In genomic region chr14:70808402-70809237, GRCh38 we compare ENCODE assay signal across 8 cellular contexts. TPM values are rescaled to one million over a fixed set of nuclear protein-coding genes. Genes with fewer than 3 reads are reported as not detected.
A peak's percentile ranks its signal among the peaks of the same experiment; 100 is the strongest.
DNase-seq lines count a peak whose midpoint lies in the region; ATAC-seq and TF ChIP-seq lines count a peak whose summit lies in the region.

No MANE protein-coding gene starts in this region.

- H3K4me1 ChIP-seq in mesenchymal stem cell (ENCODE audit: control insufficient read depth, insufficient read depth, low read depth, low read length), result peaks cover 9% of the 10 kb centered on the region

- peak overlapping the region in 1 of 7 donors; percentile 52 for H3K27ac Mint-ChIP-seq in CD14-positive monocyte
- H3K27ac Mint-ChIP-seq in chondrocyte (ENCODE audit: unreplicated experiment), result no peak overlapping the region
- H3K27ac Mint-ChIP-seq in stimulated activated naive CD8-positive, alpha-beta T cell treated with anti-CD3 and anti-CD28 coated beads, Interleukin-15, Interleukin-2, amounts not matched to agents 100 ng/mL and 50 ng/mL, for 24 hours, result no peak overlapping the region

- H3K27me3 ChIP-seq in HL-60 (ENCODE audit: insufficient read depth, poor library complexity, severe bottlenecking) (no peaks in the 10 kb centered on the region), WERI-Rb-1 (ENCODE audit: insufficient read depth, low read depth, severe bottlenecking) (no peaks in the 10 kb centered on the region), mesenchymal stem cell (ENCODE audit: control insufficient read depth in 1 of 2, insufficient read depth in 1 of 2, low read length in 2 of 2) (peaks cover 0 to 81% of the 10 kb centered on the region in 2 experiments)

- no peak overlapping the region for H2BK5ac ChIP-seq in mesenchymal stem cell (ENCODE audit: low read depth, low read length, poor library complexity, severe bottlenecking)

- peaks cover 26% of the 10 kb centered on the region for H3K79me1 ChIP-seq in mesenchymal stem cell (replicated peaks; ENCODE audit: low read length, poor library complexity, severe bottlenecking)

- peak overlapping the region; percentile 61 for H2AFZ ChIP-seq in mesenchymal stem cell (ENCODE audit: low read depth, low read length)

- H3K9ac ChIP-seq in mesenchymal stem cell (ENCODE audit: low read length), result no peak overlapping the region

- peak overlapping the region in 1 of 2 experiments; percentile 1 for H3K23ac ChIP-seq in mesenchymal stem cell (ENCODE audit: low read length in 2 of 2)

- no peak for TF ChIP-seq CTCF in CD14-positive monocyte (IDR thresholded peaks at IDR 0.05)
- TF ChIP-seq CTCF in HL-60 (IDR thresholded peaks at IDR 0.05; ENCODE audit: insufficient read depth, low read length), result no peak
- no peak for TF ChIP-seq CTCF in WERI-Rb-1 (IDR thresholded peaks at IDR 0.05; ENCODE audit: low read depth, low read length)
- peak; percentile 25 for TF ChIP-seq CTCF in chondrocyte (IDR thresholded peaks at IDR 0.05)

- H3K4me2 ChIP-seq in mesenchymal stem cell (ENCODE audit: low read length, poor library complexity, severe bottlenecking), result peak overlapping the region; percentile 89

- no peak overlapping the region for H2BK15ac ChIP-seq in mesenchymal stem cell (ENCODE audit: low read depth, poor library complexity, severe bottlenecking)

- H3K4me3 Mint-ChIP-seq in CD14-positive monocyte (peak overlapping the region; percentile 70 to 76), chondrocyte (ENCODE audit: unreplicated experiment) (peak overlapping the region; percentile 70)
- H3K4me3 Mint-ChIP-seq in stimulated activated naive CD8-positive, alpha-beta T cell treated with anti-CD3 and anti-CD28 coated beads, Interleukin-15, Interleukin-2, amounts not matched to agents 100 ng/mL and 50 ng/mL, for 24 hours, result peak overlapping the region; percentile 81

- H3K36me3 Mint-ChIP-seq in CD14-positive monocyte, result peaks cover 0 to 8% of the 10 kb centered on the region in 2 donors
- no peaks in the 10 kb centered on the region for H3K36me3 Mint-ChIP-seq in chondrocyte (ENCODE audit: low read depth)
- H3K36me3 Mint-ChIP-seq in stimulated activated naive CD8-positive, alpha-beta T cell treated with anti-CD3 and anti-CD28 coated beads, Interleukin-15, Interleukin-2, amounts not matched to agents 100 ng/mL and 50 ng/mL, for 24 hours (ENCODE audit: low read depth), result no peaks in the 10 kb centered on the region

- H3K9me3 ChIP-seq in WERI-Rb-1 (ENCODE audit: severe bottlenecking), result no peaks in the 10 kb centered on the region
- H3K9me3 ChIP-seq in mesenchymal stem cell (ENCODE audit: control insufficient read depth, low read length), result no peaks in the 10 kb centered on the region

- H2BK120ac ChIP-seq in mesenchymal stem cell (ENCODE audit: low read depth, low read length), result no peak overlapping the region

- H2AK5ac ChIP-seq in mesenchymal stem cell (ENCODE audit: low read length, severe bottlenecking), result no peak overlapping the region

- peaks cover 25 to 40% (median 25%) of the 10 kb centered on the region in 3 donors for H3K27me3 Mint-ChIP-seq in CD14-positive monocyte (ENCODE audit: low read depth in 3 of 3)
- H3K27me3 Mint-ChIP-seq in chondrocyte (ENCODE audit: low read depth), result peaks cover 10% of the 10 kb centered on the region
- peaks cover 3% of the 10 kb centered on the region for H3K27me3 Mint-ChIP-seq in stimulated activated naive CD8-positive, alpha-beta T cell treated with anti-CD3 and anti-CD28 coated beads, Interleukin-15, Interleukin-2, amounts not matched to agents 100 ng/mL and 50 ng/mL, for 24 hours

- no peak overlapping the region for H3K18ac ChIP-seq in mesenchymal stem cell (ENCODE audit: low read depth in 1 of 2, low read length in 2 of 2)

- H3K27ac ChIP-seq in HL-60 (replicated peaks) (no peak overlapping the region), WERI-Rb-1 (peak overlapping the region; percentile 90), mesenchymal stem cell (ENCODE audit: low read length, poor library complexity, severe bottlenecking) (peak overlapping the region; percentile 42)

- H4K8ac ChIP-seq in mesenchymal stem cell (ENCODE audit: low read length), result no peak overlapping the region

- peak overlapping the region; percentile 55 for H3K4me3 ChIP-seq in HL-60 (replicated peaks; ENCODE audit: insufficient read depth, low read length)
- H3K4me3 ChIP-seq in WERI-Rb-1 (ENCODE audit: low read depth, low read length), result peak overlapping the region; percentile 65
- peak overlapping the region; percentile 68 to 97 for H3K4me3 ChIP-seq in mesenchymal stem cell (ENCODE audit: insufficient read depth in 1 of 2, low read depth in 1 of 2, low read length in 2 of 2)

- H3K4me1 Mint-ChIP-seq in CD14-positive monocyte (peaks cover 15% of the 10 kb centered on the region), chondrocyte (ENCODE audit: low read depth) (peaks cover 11% of the 10 kb centered on the region)
- peaks cover 13% of the 10 kb centered on the region for H3K4me1 Mint-ChIP-seq in stimulated activated naive CD8-positive, alpha-beta T cell treated with anti-CD3 and anti-CD28 coated beads, Interleukin-15, Interleukin-2, amounts not matched to agents 100 ng/mL and 50 ng/mL, for 24 hours (ENCODE audit: low read depth)

- under 1% methylated on average over 62 of the region's 78 CpGs for WGBS in mesenchymal stem cell

- ATAC-seq in GM21390 (IDR thresholded peaks at IDR 0.05; ENCODE audit: unreplicated experiment), result peak; percentile 20

- no peak overlapping the region for H3K4ac ChIP-seq in mesenchymal stem cell (ENCODE audit: low read depth in 1 of 2, low read length in 2 of 2)

- H3K14ac ChIP-seq in mesenchymal stem cell (ENCODE audit: low read length in 2 of 2), result peak overlapping the region in 1 of 2 experiments; percentile 62

- H2BK12ac ChIP-seq in mesenchymal stem cell (ENCODE audit: low read length in 2 of 2), result no peak overlapping the region

- peaks cover 0 to 19% (median 2%) of the 10 kb centered on the region in 7 donors for H3K9me3 Mint-ChIP-seq in CD14-positive monocyte
- H3K9me3 Mint-ChIP-seq in chondrocyte (ENCODE audit: low read depth), result no peaks in the 10 kb centered on the region
- no peaks in the 10 kb centered on the region for H3K9me3 Mint-ChIP-seq in stimulated activated naive CD8-positive, alpha-beta T cell treated with anti-CD3 and anti-CD28 coated beads, Interleukin-15, Interleukin-2, amounts not matched to agents 100 ng/mL and 50 ng/mL, for 24 hours

- H4K91ac ChIP-seq in mesenchymal stem cell (ENCODE audit: low read length), result no peak overlapping the region

- intact Hi-C loops in CD14-positive monocyte (cut with micrococcal nuclease), result no loop called here

- H3K36me3 ChIP-seq in WERI-Rb-1 (no peaks in the 10 kb centered on the region; the same call in 1 of the 2 replicates), mesenchymal stem cell (ENCODE audit: control insufficient read depth in 1 of 2, insufficient read depth in 2 of 2, low read depth in 1 of 2, low read length in 2 of 2) (no peaks in the 10 kb centered on the region)

- DNase-seq in CD14-positive monocyte (ENCODE audit: low spot score) (no peak), HL-60 (ENCODE audit: low read depth in 1 of 2, low spot score in 1 of 2) (no peak), WERI-Rb-1 (peak; percentile 65), chondrocyte (ENCODE audit: low spot score) (peak; percentile 93), mesenchymal stem cell (no peak), inferior parietal cortex (ENCODE audit: extremely low spot score) (no peak)

RNA-seq across cellular contexts. Expression of gene MAP3K9, which starts 0.7 kb away (rescaled TPM):
- polyA plus RNA-seq in CD14-positive monocyte, result not detected
- 1.1 to 3.0 TPM (median 2.8 TPM) in 3 replicates for total RNA-seq in chondrocyte
- polyA plus RNA-seq in mesenchymal stem cell (2013, experiment 1 of 2), result 0.41 TPM
- polyA plus RNA-seq in mesenchymal stem cell (2013, experiment 2 of 2), result 0.45 TPM

Comparison
In these comparisons a context has a peak if more than half of its experiments do, and no peak if none do; other contexts are left out.
1. DNase-seq: peak in WERI-Rb-1 (single experiment) and chondrocyte (single experiment); none in CD14-positive monocyte (single experiment), HL-60 (0 of 2), mesenchymal stem cell (single experiment) and inferior parietal cortex (single experiment).
2. Peak in every context shown above with its lines, with median percentiles within 50 percentile points of each other: H3K4me3 Mint-ChIP-seq and H3K4me3 ChIP-seq.